In genomic region chr3:152587861-152588260, GRCh38 we compare ENCODE assay signal across 5 cellular contexts.
A peak's percentile ranks its signal among the peaks of the same experiment; 100 is the strongest.
TF ChIP-seq lines count a peak whose summit lies in the region.

No MANE protein-coding gene starts in this region.

TF ChIP-seq in A549, 52 proteins besides CTCF, POLR2A, EP300 and RAD21:
- no peak for TF ChIP-seq USF2 (IDR thresholded peaks at IDR 0.05)
- peak; percentile 55 for TF ChIP-seq MAFK (IDR thresholded peaks at IDR 0.05; ENCODE audit: partially characterized antibody)

TF ChIP-seq in IMR-90, 13 proteins besides CTCF, POLR2A, EP300 and RAD21:
- TF ChIP-seq MAFK (IDR thresholded peaks at IDR 0.05; ENCODE audit: low read depth, low read length) (peak; percentile 27; the same call in 1 of the 2 replicates), CHD1 (IDR thresholded peaks at IDR 0.05; ENCODE audit: low read depth, low read length) (no peak), NFE2L2 (IDR thresholded peaks at IDR 0.05; ENCODE audit: low read depth, low read length) (no peak)

TF ChIP-seq in K562, 482 proteins besides CTCF, POLR2A, EP300 and RAD21:
- no peak for TF ChIP-seq POLR3A (IDR thresholded peaks at IDR 0.05; ENCODE audit: borderline replicate concordance, extremely low read depth, insufficient read depth, insufficient read length)
- TF ChIP-seq C11orf30 (IDR thresholded peaks at IDR 0.05; ENCODE audit: low read depth), result peak; percentile 63
- TF ChIP-seq ZNF316 (IDR thresholded peaks at IDR 0.05), result peak; percentile 79
- TF ChIP-seq MAFG (tag; conservative IDR thresholded peaks at IDR 0.05), result peak; percentile 25; the same call in 1 of the 2 replicates
- TF ChIP-seq ZNF124 (CRISPR knock-in tag; IDR thresholded peaks at IDR 0.05), result no peak
- TF ChIP-seq RBBP5 (IDR thresholded peaks at IDR 0.05; ENCODE audit: borderline replicate concordance, insufficient read depth, low read length, poor library complexity, severe bottlenecking), result no peak
- no peak for TF ChIP-seq BCL6 (CRISPR knock-in tag; IDR thresholded peaks at IDR 0.05)
- TF ChIP-seq ZC3H4 (CRISPR knock-in tag; IDR thresholded peaks at IDR 0.05; ENCODE audit: borderline replicate concordance), result no peak
- no peak for TF ChIP-seq E2F6 (IDR thresholded peaks at IDR 0.05; ENCODE audit: borderline replicate concordance in 1 of 2, extremely low read depth in 1 of 2, insufficient read depth in 1 of 2, insufficient read length in 1 of 2, low read depth in 1 of 2, low read length in 1 of 2, poor library complexity in 1 of 2, severe bottlenecking in 1 of 2)

TF ChIP-seq in SK-N-SH treated with all-trans-retinoic acid at 6 μM for 48 hours, 23 proteins besides CTCF, POLR2A, EP300 and RAD21:
- TF ChIP-seq POU6F1 (CRISPR knock-in tag; IDR thresholded peaks at IDR 0.05; ENCODE audit: borderline replicate concordance, low read depth) (no peak), SNAI2 (CRISPR knock-in tag; IDR thresholded peaks at IDR 0.05) (no peak), ARNTL (CRISPR knock-in tag; IDR thresholded peaks at IDR 0.05; ENCODE audit: borderline replicate concordance, low read depth) (no peak), PPARA (CRISPR knock-in tag; IDR thresholded peaks at IDR 0.05; ENCODE audit: borderline replicate concordance) (no peak), TCF4 (CRISPR knock-in tag; IDR thresholded peaks at IDR 0.05; ENCODE audit: borderline replicate concordance) (no peak), CREB5 (CRISPR knock-in tag; IDR thresholded peaks at IDR 0.05; ENCODE audit: low read depth) (no peak), ZNF70 (CRISPR knock-in tag; IDR thresholded peaks at IDR 0.05) (no peak), ZFP3 (CRISPR knock-in tag; IDR thresholded peaks at IDR 0.05) (no peak), PATZ1 (CRISPR knock-in tag; IDR thresholded peaks at IDR 0.05; ENCODE audit: borderline replicate concordance) (no peak), ZNF8 (CRISPR knock-in tag; IDR thresholded peaks at IDR 0.05) (no peak)

TF ChIP-seq in HepG2, 621 proteins besides CTCF, POLR2A, EP300 and RAD21:
- TF ChIP-seq CCDC6 (CRISPR knock-in tag; IDR thresholded peaks at IDR 0.05) (no peak), MAFK (conservative IDR thresholded peaks at IDR 0.05 in 1 of 2, IDR thresholded peaks at IDR 0.05 in 1 of 2; ENCODE audit: low read length in 2 of 2) (peak in 1 of 2 experiments; percentile 62; a peak in 2 of 4 replicates)
TF ChIP-seq in HepG2: peak in this region for 1.
